In genomic region chr7:44796034-44796503, GRCh38 we compare ENCODE assay signal across 1 cellular context.
A peak's percentile ranks its signal among the peaks of the same experiment; 100 is the strongest.
TF ChIP-seq lines count a peak whose summit lies in the region.

No MANE protein-coding gene starts in this region.

TF ChIP-seq in A549, 52 proteins besides CTCF, POLR2A, EP300 and RAD21 (continued from another document):
- TF ChIP-seq REST (IDR thresholded peaks at IDR 0.05): no peak
- TF ChIP-seq PHF8 (IDR thresholded peaks at IDR 0.05; ENCODE audit: borderline replicate concordance, low read depth): peak; percentile 57
- peak; percentile 96 for TF ChIP-seq E2F6 (IDR thresholded peaks at IDR 0.05; ENCODE audit: borderline replicate concordance, low read depth)
- TF ChIP-seq RCOR1 (IDR thresholded peaks at IDR 0.05; ENCODE audit: low read depth, low read length): no peak
- 0 out of 2 replicates have a peak, but pooled peaks have one; percentile 20 for TF ChIP-seq EHF (CRISPR knock-in tag; IDR thresholded peaks at IDR 0.05)
- no peak for TF ChIP-seq FOSL2 (IDR thresholded peaks at IDR 0.05)
- no peak for TF ChIP-seq FOSL2 (CRISPR knock-in tag; IDR thresholded peaks at IDR 0.05)
- no peak for TF ChIP-seq BCL3 (IDR thresholded peaks at IDR 0.05)
